Comparison of ENCODE assay signal across 8 cellular contexts in the genomic region with DNA sequence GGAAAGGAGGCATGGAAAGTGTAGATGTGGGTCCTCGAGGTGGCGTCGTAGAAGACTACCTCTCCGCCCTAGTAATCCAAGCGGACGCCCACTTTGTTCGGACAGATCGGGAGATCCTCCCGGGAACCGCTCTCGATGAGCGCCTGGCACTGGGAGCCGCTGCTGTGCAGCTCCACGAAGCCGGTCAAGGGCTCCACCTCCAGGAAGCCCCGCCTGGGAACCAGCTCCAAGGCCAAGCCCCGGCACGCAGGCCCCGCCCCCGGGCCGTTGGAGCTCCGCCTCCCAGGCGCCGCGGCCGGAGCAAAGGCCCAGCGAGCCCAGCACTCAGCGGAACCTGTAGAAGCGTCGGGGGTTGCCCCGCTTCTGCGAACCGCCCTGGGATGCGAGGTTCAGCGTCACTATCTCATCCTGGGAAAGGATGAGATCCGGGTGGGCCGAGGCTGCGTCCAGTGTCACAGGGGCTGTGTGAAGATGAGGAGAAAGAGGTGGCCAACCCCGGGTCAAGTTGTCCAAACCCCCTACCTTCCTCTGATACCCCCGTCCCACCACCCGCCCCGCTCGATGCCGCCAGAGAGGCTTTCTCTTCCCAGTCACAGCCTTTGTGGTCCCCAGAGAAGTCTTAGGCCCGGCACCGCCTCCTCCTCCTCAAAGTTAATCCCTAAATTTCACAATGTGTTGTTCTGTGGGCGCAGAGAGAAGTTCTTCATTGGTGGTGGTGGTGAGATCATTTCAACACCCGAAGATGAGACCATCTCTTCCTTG. TPM values are rescaled to one million over a fixed set of nuclear protein-coding genes. Genes with fewer than 3 reads are reported as not detected.
DNase-seq lines count a peak whose midpoint lies in the region; ATAC-seq and TF ChIP-seq lines count a peak whose summit lies in the region.

No MANE protein-coding gene starts in this region.

- peaks cover 32% of the 10 kb centered on the region for H3K4me1 ChIP-seq in skeletal muscle satellite cell (ENCODE audit: control insufficient read depth, insufficient read depth, low read length)

- ATAC-seq in GM21737 (IDR thresholded peaks at IDR 0.05; ENCODE audit: unreplicated experiment) (peak; percentile 68), GM18519 (IDR thresholded peaks at IDR 0.05; ENCODE audit: low FRiP score, unreplicated experiment) (no peak)

- DNase-seq in COLO668 (lab: John Stamatoyannopoulos, UW; ENCODE audit: unreplicated experiment) (peak; percentile 83), NCI-H2081 (lab: John Stamatoyannopoulos, UW) (peak; percentile 81 to 85), cardiac fibroblast (ENCODE audit: low read depth in 2 of 2) (peak; percentile 82 to 86), iPS-NIHi7 (ENCODE audit: extremely low spot score) (peak; percentile 96)

- peak overlapping the region; percentile 67 for H3K9ac ChIP-seq in skeletal muscle satellite cell (ENCODE audit: low read depth, low read length)

- H3K27me3 ChIP-seq in skeletal muscle satellite cell (ENCODE audit: control insufficient read depth, insufficient read depth, low read length), result peaks cover 65% of the 10 kb centered on the region

- TF ChIP-seq CTCF in WI38 (IDR thresholded peaks at IDR 0.05; ENCODE audit: low read depth, low read length) (no peak), cardiac fibroblast (IDR thresholded peaks at IDR 0.05; ENCODE audit: low read depth, low read length) (peak; percentile 8)

- H3K4me2 ChIP-seq in skeletal muscle satellite cell (ENCODE audit: low read length), result peak overlapping the region; percentile 83

- peak overlapping the region; percentile 48 for H3K4me3 ChIP-seq in WI38 (ENCODE audit: low read depth, low read length)
- peak overlapping the region; percentile 33 to 46 for H3K4me3 ChIP-seq in cardiac fibroblast (replicated peaks in 1 of 2; ENCODE audit: low read depth in 2 of 2, low read length in 2 of 2)
- peak overlapping the region; percentile 63 for H3K4me3 ChIP-seq in skeletal muscle satellite cell (ENCODE audit: low read length)

- no peaks in the 10 kb centered on the region for H3K36me3 ChIP-seq in skeletal muscle satellite cell (ENCODE audit: insufficient read depth, low read length)

- H3K9me3 ChIP-seq in skeletal muscle satellite cell (replicated peaks; ENCODE audit: low read length), result no peaks in the 10 kb centered on the region

RNA-seq across cellular contexts. Expression of a gene that starts 10.8 kb away (rescaled TPM):
- not detected in 2 replicates for total RNA-seq in skeletal muscle satellite cell (2012; rRNA removed)

RNA-seq across cellular contexts. Expression of a gene that starts 26.6 kb away (rescaled TPM):
- total RNA-seq in skeletal muscle satellite cell (2012; rRNA removed), result not detected in 2 replicates

RNA-seq across cellular contexts. Expression of a gene that starts 33.8 kb away (rescaled TPM):
- total RNA-seq in skeletal muscle satellite cell (2012; rRNA removed), result not detected in 2 replicates

RNA-seq across cellular contexts. Expression of a gene that starts 35.1 kb away (rescaled TPM):
- 29.4 and 38.9 TPM in 2 replicates for total RNA-seq in skeletal muscle satellite cell (2012; rRNA removed)

RNA-seq across cellular contexts. Expression of a gene that starts 41.1 kb away (rescaled TPM):
- total RNA-seq in skeletal muscle satellite cell (2012; rRNA removed), result 36.5 and 44.1 TPM in 2 replicates
